In genomic region chr7:93361853-93362252, GRCh38 we compare ENCODE assay signal across 29 cellular contexts.
"Had no signal": no experiment of that assay in that cellular context is flagged by ENCODE, and none has a peak within 500 bp of the region (broad histone marks: within the 10 kb centered on the region; RNA-seq: fewer than 3 reads in every experiment).

No MANE protein-coding gene starts in this region.

- H3K36me3 ChIP-seq: neutrophil, right lobe of liver had no signal

- H3K36me3 Mint-ChIP-seq: stimulated activated effector memory CD8-positive, alpha-beta T cell treated with anti-CD3 and anti-CD28 coated beads, Interleukin-12 subunit alpha, Interleukin-12 subunit beta, amount 100 ng/mL, for 72 hours had no signal

- H3K4me1 ChIP-seq: parathyroid adenoma, psoas muscle, right lobe of liver, sigmoid colon, suprapubic skin, tibial nerve, upper lobe of left lung, vagina had no signal

- H3K9me3 ChIP-seq: neutrophil, psoas muscle, right lobe of liver, sigmoid colon, suprapubic skin, testis, tibial nerve, upper lobe of left lung, vagina had no signal

- FAIRE-seq: small intestine, urothelium cell line had no signal

- H2AFZ ChIP-seq: parathyroid adenoma had no signal

- H3K27ac Mint-ChIP-seq: naive B cell; natural killer cell treated with Interleukin-12 subunit alpha and Interleukin-12 subunit beta and Interleukin-15 and Interleukin-18, amount 100 ng/mL, for 72 hours; progenitor cell of endocrine pancreas; stimulated activated effector memory CD8-positive, alpha-beta T cell treated with anti-CD3 and anti-CD28 coated beads, Interleukin-12 subunit alpha, Interleukin-12 subunit beta, amount 100 ng/mL, for 72 hours; stimulated activated naive CD8-positive, alpha-beta T cell treated with anti-CD3 and anti-CD28 coated beads, Interleukin-15, amount 100 ng/mL, for 72 hours had no signal

- H3K4me1 Mint-ChIP-seq: naive B cell; stimulated activated effector memory CD8-positive, alpha-beta T cell treated with anti-CD3 and anti-CD28 coated beads, Interleukin-12 subunit alpha, Interleukin-12 subunit beta, amount 100 ng/mL, for 72 hours; stimulated activated naive CD8-positive, alpha-beta T cell treated with anti-CD3 and anti-CD28 coated beads, Interleukin-15, amount 100 ng/mL, for 72 hours had no signal

- H3K79me2 ChIP-seq: parathyroid adenoma had no signal

- H3K4me3 ChIP-seq: psoas muscle, right lobe of liver, sigmoid colon, suprapubic skin, testis, tibial nerve, upper lobe of left lung, vagina had no signal

- H3K4me3 Mint-ChIP-seq: naive B cell; naive thymus-derived CD8-positive, alpha-beta T cell; natural killer cell treated with Interleukin-12 subunit alpha and Interleukin-12 subunit beta and Interleukin-15 and Interleukin-18, amount 100 ng/mL, for 72 hours; stimulated activated effector memory CD8-positive, alpha-beta T cell treated with anti-CD3 and anti-CD28 coated beads, Interleukin-12 subunit alpha, Interleukin-12 subunit beta, amount 100 ng/mL, for 72 hours; stimulated activated naive CD8-positive, alpha-beta T cell treated with anti-CD3 and anti-CD28 coated beads, Interleukin-15, amount 100 ng/mL, for 72 hours had no signal

- H3K27me3 Mint-ChIP-seq: naive B cell; naive thymus-derived CD8-positive, alpha-beta T cell; natural killer cell treated with Interleukin-12 subunit alpha and Interleukin-12 subunit beta and Interleukin-15 and Interleukin-18, amount 100 ng/mL, for 72 hours; progenitor cell of endocrine pancreas; stimulated activated naive CD8-positive, alpha-beta T cell treated with anti-CD3 and anti-CD28 coated beads, Interleukin-15, amount 100 ng/mL, for 72 hours had no signal

- H3K27me3 ChIP-seq: neutrophil, right lobe of liver, sigmoid colon, suprapubic skin, testis, tibial nerve, upper lobe of left lung, vagina had no signal

- H3K9me3 Mint-ChIP-seq: naive B cell; naive thymus-derived CD8-positive, alpha-beta T cell; natural killer cell treated with Interleukin-12 subunit alpha and Interleukin-12 subunit beta and Interleukin-15 and Interleukin-18, amount 100 ng/mL, for 72 hours; stimulated activated effector memory CD8-positive, alpha-beta T cell treated with anti-CD3 and anti-CD28 coated beads, Interleukin-12 subunit alpha, Interleukin-12 subunit beta, amount 100 ng/mL, for 72 hours; stimulated activated naive CD8-positive, alpha-beta T cell treated with anti-CD3 and anti-CD28 coated beads, Interleukin-15, amount 100 ng/mL, for 72 hours had no signal

- H3K9ac ChIP-seq: parathyroid adenoma had no signal

- ATAC-seq: naive thymus-derived CD8-positive, alpha-beta T cell; natural killer cell treated with Interleukin-12 subunit alpha and Interleukin-12 subunit beta and Interleukin-15 and Interleukin-18, amount 100 ng/mL, for 72 hours; psoas muscle; right cardiac atrium; right lobe of liver; stimulated activated effector memory CD8-positive, alpha-beta T cell treated with anti-CD3 and anti-CD28 coated beads, Interleukin-12 subunit alpha, Interleukin-12 subunit beta, amount 100 ng/mL, for 72 hours; stimulated activated naive CD8-positive, alpha-beta T cell treated with anti-CD3 and anti-CD28 coated beads, Interleukin-15, amount 100 ng/mL, for 72 hours; stimulated activated naive CD8-positive, alpha-beta T cell treated with anti-CD3 and anti-CD28 coated beads, Interleukin-15, Interleukin-2, amounts not matched to agents 100 U/mL and 50 U/mL, for 24 hours had no signal

- H3K27ac ChIP-seq: neutrophil, parathyroid adenoma, psoas muscle, right lobe of liver, sigmoid colon, suprapubic skin, testis, tibial nerve, upper lobe of left lung, vagina had no signal

- DNase-seq: naive B cell; naive thymus-derived CD8-positive, alpha-beta T cell; nucleus accumbens; posterior cingulate gyrus; psoas muscle; right cardiac atrium; right lobe of liver; sigmoid colon; small intestine; stimulated activated CD4-positive, alpha-beta T cell treated with anti-CD3 and anti-CD28 coated beads, Interleukin-15, amount 100 ng/mL, for 24 hours; stimulated activated CD4-positive, alpha-beta T cell treated with anti-CD3 and anti-CD28 coated beads, Interleukin-2, amount 100 ng/mL, for 24 hours; stimulated activated CD4-positive, alpha-beta T cell treated with anti-CD3 and anti-CD28 coated beads, Interleukin-2, amount 100 ng/mL, for 48 hours; stimulated activated CD4-positive, alpha-beta T cell treated with anti-CD3 and anti-CD28 coated beads, Interleukin-4, amount 100 ng/mL, for 24 hours; stimulated activated naive CD4-positive, alpha-beta T cell; stimulated activated naive CD8-positive, alpha-beta T cell treated with anti-CD3 and anti-CD28 coated beads, Interleukin-15, amount 100 ng/mL, for 72 hours; stimulated activated naive CD8-positive, alpha-beta T cell treated with anti-CD3 and anti-CD28 coated beads, Interleukin-15, Interleukin-2, amounts not matched to agents 100 U/mL and 50 U/mL, for 24 hours; substantia nigra; testis; trophoblast cell; upper lobe of left lung had no signal
